ENCODE assay signal across 22 cellular contexts in the genomic region with DNA sequence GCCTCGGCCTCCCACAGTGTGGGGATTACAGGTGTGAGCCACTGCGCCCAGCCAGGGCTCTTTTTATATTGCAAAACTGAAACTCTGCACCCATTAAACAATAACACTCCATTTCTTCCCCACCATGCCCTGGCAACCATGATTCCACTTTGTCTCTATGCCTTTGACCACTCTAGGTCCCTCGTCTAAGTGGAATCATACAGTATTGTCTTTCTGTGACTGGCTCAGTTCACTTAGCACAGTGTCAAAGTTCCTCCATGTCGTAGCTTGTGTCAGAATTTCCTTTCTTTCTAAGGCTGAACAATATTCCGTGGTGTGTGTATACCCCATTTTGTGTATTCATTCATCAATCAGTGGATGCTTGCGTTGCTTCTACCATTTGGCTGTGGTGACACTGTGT. TPM values are rescaled to one million over a fixed set of nuclear protein-coding genes. Genes with fewer than 3 reads are reported as not detected.
A peak's percentile ranks its signal among the peaks of the same experiment; 100 is the strongest.
DNase-seq lines count a peak whose midpoint lies in the region; ATAC-seq and TF ChIP-seq lines count a peak whose summit lies in the region.
"Had no signal": no experiment of that assay in that cellular context is flagged by ENCODE, and none has a peak within 500 bp of the region (broad histone marks: within the 10 kb centered on the region; RNA-seq: fewer than 3 reads in every experiment).

No MANE protein-coding gene starts in this region.

- no peak overlapping the region for H4K91ac ChIP-seq in IMR-90 (ENCODE audit: insufficient read depth, low read depth, low read length)

- intact Hi-C loops in IMR-90 (cut with micrococcal nuclease): no loop called here
- intact Hi-C loops in psoas muscle (cut with DNase I): no loop called here

- H3K23ac ChIP-seq in IMR-90 (ENCODE audit: low read depth, low read length): no peak overlapping the region

- H3K4ac ChIP-seq in IMR-90 (ENCODE audit: low read depth, low read length): no peak overlapping the region; the same call in 1 of the 2 replicates

- H4K8ac ChIP-seq in IMR-90 (ENCODE audit: low read depth in 2 of 2, low read length in 2 of 2): no peak overlapping the region

- CTCF ChIA-PET in IMR-90 (lab: Yijun Ruan, JAX) (no interaction called here), WTC11 (lab: Charles Lee) (no interaction called here)

- H3K18ac ChIP-seq in IMR-90 (ENCODE audit: low read depth, low read length): no peak overlapping the region

- peaks cover 4% of the 10 kb centered on the region; the same call in 1 of the 2 replicates for H3K36me3 Mint-ChIP-seq in WTC11

- no peak overlapping the region for H3K4me2 ChIP-seq in IMR-90 (ENCODE audit: low read depth, low read length)

- H3K79me1 ChIP-seq in IMR-90 (ENCODE audit: low read depth in 1 of 2, low read length in 2 of 2): peaks cover 34 to 84% of the 10 kb centered on the region in 2 experiments

- WGBS in IMR-90 (ENCODE audit: extremely low coverage in 2 of 2, insufficient read length in 1 of 2), 2 experiments: no CpG with 5 or more reads among the region's 6 CpGs
- WGBS in psoas muscle, 3 donors: 81 to 89% (median 85%) methylated on average over 6 of the region's 6 CpGs

- H3K56ac ChIP-seq in IMR-90 (ENCODE audit: extremely low read depth, insufficient read depth, low read length): no peak overlapping the region

- H4K20me1 ChIP-seq in IMR-90 (ENCODE audit: insufficient read depth, low read length): peaks cover 62% of the 10 kb centered on the region

- H3K9ac ChIP-seq in IMR-90 (ENCODE audit: low read depth, low read length): no peak overlapping the region

- H3K9me3 ChIP-seq in IMR-90 (ENCODE audit: control insufficient read depth, insufficient read depth, low read length) (no peaks in the 10 kb centered on the region), psoas muscle (no peaks in the 10 kb centered on the region)
- H3K9me3 ChIP-seq: MG63, Peyer's patch, SJCRH30 had no signal

- H3K4me1 Mint-ChIP-seq in WTC11: peaks cover 83% of the 10 kb centered on the region

- no peak overlapping the region for H3K4me3 Mint-ChIP-seq in WTC11

- no peak overlapping the region for H2AK9ac ChIP-seq in IMR-90 (replicated peaks; ENCODE audit: low read depth, low read length, poor library complexity)

- H3K36me3 ChIP-seq in IMR-90 (ENCODE audit: control insufficient read depth, insufficient read depth, low read length) (no peaks in the 10 kb centered on the region), psoas muscle (ENCODE audit: insufficient read depth in 1 of 2, low read depth in 1 of 2) (no peaks in the 10 kb centered on the region)
- H3K36me3 ChIP-seq: MG63, Peyer's patch, SJCRH30 had no signal

- no peak overlapping the region for H4K5ac ChIP-seq in IMR-90 (ENCODE audit: low read depth, low read length)

- no peak for TF ChIP-seq CTCF in IMR-90 (conservative IDR thresholded peaks at IDR 0.05; ENCODE audit: low read depth, low read length)
- TF ChIP-seq CTCF in WTC11 (IDR thresholded peaks at IDR 0.05): no peak
- no peak for TF ChIP-seq CTCF in psoas muscle (IDR thresholded peaks at IDR 0.05)

- peak overlapping the region; percentile 78 for H3K27ac Mint-ChIP-seq in WTC11

- H2BK20ac ChIP-seq in IMR-90 (ENCODE audit: low read depth, low read length): no peak overlapping the region

- peaks cover 21% of the 10 kb centered on the region; the same call in 1 of the 2 replicates for H3K9me1 ChIP-seq in IMR-90 (ENCODE audit: insufficient read depth, low read length)

- POLR2A ChIA-PET in IMR-90 (lab: Charles Lee; ENCODE audit: unreplicated experiment): no interaction called here
- POLR2A ChIA-PET in WTC11 (lab: Charles Lee): interaction anchor here (1.0 kb wide), 1 partner anchor 276 kb away, joined by 3 read pairs; no protein-coding TSS in a partner anchor

- H3K27me3 ChIP-seq in IMR-90 (ENCODE audit: control insufficient read depth, insufficient read depth, low read length) (no peaks in the 10 kb centered on the region), psoas muscle (ENCODE audit: insufficient read depth in 3 of 3, low read length in 2 of 3) (no peaks in the 10 kb centered on the region)
- H3K27me3 ChIP-seq: MG63, Peyer's patch, SJCRH30 had no signal

- no peak for TF ChIP-seq POLR2A in IMR-90 (IDR thresholded peaks at IDR 0.05; ENCODE audit: low read depth, low read length)

- peak; percentile 12 for DNase-seq in activated effector memory CD4-positive, alpha-beta T cell treated with anti-CD3 and anti-CD28 coated beads, Interleukin-2, amount 50 U/mL, for 16 hours
- DNase-seq in activated effector memory CD4-positive, alpha-beta T cell treated with Interleukin-2 at 50 U/mL for 16 hours: no peak
- DNase-seq in IMR-90 (no peak), WTC11 (ENCODE audit: low spot score) (no peak), psoas muscle (no peak), NCI-H1048 (lab: John Stamatoyannopoulos, UW) (no peak), NCI-H2081 treated with DMSO at 0.1 percent for 48 hours (lab: John Stamatoyannopoulos, UW) (no peak)
- DNase-seq: CD8-positive, alpha-beta memory T cell; GOT3; MG63; NCI-H1092; NCI-H1436; NCI-H187 treated with DMSO at 0.1 percent for 48 hours; NCI-H2227 treated with DMSO at 0.1 percent for 48 hours; NCI-H510A treated with DMSO at 0.1 percent for 48 hours; NCI-H748 treated with DMSO at 0.1 percent for 48 hours; NK-92 treated with Interleukin-12 subunit alpha and Interleukin-12 subunit beta, amount 100 ng/mL, for 24 hours; Peyer's patch; SJCRH30 had no signal

- no TSS peak for BruUV-seq in IMR-90 (replicated peaks; lab: Mats Ljungman, UMichigan)

- dilution Hi-C loops in IMR-90 (cut with HindIII; ENCODE audit: low sequenced_read_pairs, unreplicated experiment): no loop called here

- in situ Hi-C loops in IMR-90 (cut with MboI; ENCODE audit: low sequenced_read_pairs): no loop called here

- no peak overlapping the region for H3K4me3 ChIP-seq in IMR-90 (ENCODE audit: insufficient read depth, low read depth, low read length)
- no peak overlapping the region for H3K4me3 ChIP-seq in psoas muscle
- H3K4me3 ChIP-seq: MG63, Peyer's patch had no signal

- H2BK15ac ChIP-seq in IMR-90 (ENCODE audit: low read depth, low read length): no peak overlapping the region

- H3K27ac ChIP-seq in IMR-90 (ENCODE audit: insufficient read depth, low read length) (no peak overlapping the region), psoas muscle (peak overlapping the region; percentile 84)
- H3K27ac ChIP-seq: 22Rv1, C4-2B, Peyer's patch had no signal

- no peak for ATAC-seq in IMR-90 (ENCODE audit: low read depth)
- ATAC-seq in WTC11: no peak
- ATAC-seq in psoas muscle: no peak
- ATAC-seq in GM19395 (IDR thresholded peaks at IDR 0.05; ENCODE audit: unreplicated experiment): no peak

- no peak overlapping the region for H2BK5ac ChIP-seq in IMR-90 (ENCODE audit: low read depth, low read length, poor library complexity, severe bottlenecking)

- H3K27me3 Mint-ChIP-seq in WTC11 (ENCODE audit: low read depth): no peaks in the 10 kb centered on the region
- H3K27me3 Mint-ChIP-seq: CD8-positive, alpha-beta memory T cell had no signal

- H3K4me1 ChIP-seq in IMR-90 (ENCODE audit: control insufficient read depth, insufficient read depth, low read length) (peaks cover 14% of the 10 kb centered on the region), psoas muscle (peaks cover 61% of the 10 kb centered on the region)

- TF ChIP-seq RAD21 in IMR-90 (IDR thresholded peaks at IDR 0.05; ENCODE audit: low read length): no peak

- H3K9me3 Mint-ChIP-seq in WTC11: no peaks in the 10 kb centered on the region
- H3K9me3 Mint-ChIP-seq: CD8-positive, alpha-beta memory T cell had no signal

- H3K14ac ChIP-seq in IMR-90 (replicated peaks; ENCODE audit: low read depth, low read length): no peak overlapping the region

- peak overlapping the region; percentile 60; the same call in 1 of the 2 replicates for H2AK5ac ChIP-seq in IMR-90 (ENCODE audit: low read depth, low read length)

- H2AFZ ChIP-seq in IMR-90 (replicated peaks; ENCODE audit: low read length, poor library complexity): no peak overlapping the region

- H2BK120ac ChIP-seq in IMR-90 (ENCODE audit: low read depth, low read length): no peak overlapping the region

TF ChIP-seq in IMR-90, 13 proteins besides CTCF, POLR2A, EP300 and RAD21 (continues in another document):
- TF ChIP-seq SMC3 (IDR thresholded peaks at IDR 0.05; ENCODE audit: low read depth, low read length): no peak
- TF ChIP-seq CEBPB (IDR thresholded peaks at IDR 0.05; ENCODE audit: low read depth, low read length): no peak
- no peak for TF ChIP-seq MAZ (IDR thresholded peaks at IDR 0.05; ENCODE audit: borderline replicate concordance, low read depth, low read length)
- TF ChIP-seq RCOR1 (IDR thresholded peaks at IDR 0.05; ENCODE audit: insufficient replicate concordance, low read length): no peak

TF ChIP-seq in WTC11, 78 proteins besides CTCF, POLR2A, EP300 and RAD21 (continues in another document):
- TF ChIP-seq ZNF416 (CRISPR knock-in tag; IDR thresholded peaks at IDR 0.05) (no peak), ATF1 (CRISPR knock-in tag; IDR thresholded peaks at IDR 0.05) (no peak), ATF2 (CRISPR knock-in tag; IDR thresholded peaks at IDR 0.05; ENCODE audit: borderline replicate concordance, low read depth) (no peak), JUN (CRISPR knock-in tag; IDR thresholded peaks at IDR 0.05) (no peak), ETV6 (CRISPR knock-in tag; IDR thresholded peaks at IDR 0.05) (no peak), TEAD4 (CRISPR knock-in tag; IDR thresholded peaks at IDR 0.05) (no peak), SMAD4 (CRISPR knock-in tag; IDR thresholded peaks at IDR 0.05) (no peak)

RNA-seq across cellular contexts. Expression of gene CUX1, which starts 46.2 kb away (rescaled TPM):
- 19.7 TPM in 2 replicates for total RNA-seq in IMR-90 (2012; rRNA removed)
- polyA plus RNA-seq in IMR-90 (2012; rRNA removed): 45.2 and 46.4 TPM in 2 replicates
- 45.4 and 65.3 TPM in 2 replicates for polyA plus RNA-seq in IMR-90 (2012; cell fraction: cytosol; rRNA removed)
- 19.7 and 27.9 TPM in 2 replicates for polyA plus RNA-seq in IMR-90 (2012; cell fraction: nucleus; rRNA removed; ENCODE audit: low replicate concordance)
- 64.3 to 77.1 TPM (median 76.1 TPM) in 3 replicates for total RNA-seq in WTC11 (2021)
- total RNA-seq in psoas muscle: 10 to 100 TPM; 72.4 to 95.6 (median 76.2) TPM
- 10 to 100 TPM; 12.5 to 35.3 (median 17.7) TPM for polyA plus RNA-seq in psoas muscle
